ENCODE assay signal across 33 cellular contexts in the genomic region with DNA sequence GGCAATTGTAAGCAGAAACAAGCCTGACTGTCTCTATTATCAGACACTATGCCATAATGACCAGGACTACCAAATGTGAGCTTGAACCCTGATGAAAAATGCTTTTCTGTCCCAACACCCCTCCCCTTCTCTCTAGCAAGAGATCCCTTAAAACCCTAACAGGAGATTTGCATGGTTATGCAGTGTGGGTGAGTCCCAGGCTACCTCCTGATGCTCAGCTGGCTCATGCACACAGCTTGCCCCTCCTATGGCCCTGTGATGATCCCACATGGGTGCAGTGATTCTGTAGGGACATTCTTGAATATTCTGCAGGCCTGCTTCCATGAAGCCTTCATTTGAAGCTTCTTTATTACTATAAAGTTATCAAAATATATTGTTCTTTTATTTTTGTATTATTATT.
"Had no signal": no experiment of that assay in that cellular context is flagged by ENCODE, and none has a peak within 500 bp of the region (broad histone marks: within the 10 kb centered on the region; RNA-seq: fewer than 3 reads in every experiment).

No MANE protein-coding gene starts in this region.

- DNase-seq: Karpas-422, Kasumi-1, MG63, MM.1S, MV-4-11, NCI-H1048, NCI-H1092, NCI-H1092 treated with DMSO at 0.1 percent for 48 hours, NCI-H1105, NCI-H1105 treated with DMSO at 0.1 percent for 48 hours, NCI-H1417, NCI-H1417 treated with DMSO at 0.1 percent for 48 hours, NCI-H1436, NCI-H1436 treated with DMSO at 0.1 percent for 48 hours, NCI-H146, NCI-H1694, NCI-H1694 treated with DMSO at 0.1 percent for 48 hours, NCI-H187, NCI-H187 treated with DMSO at 0.1 percent for 48 hours, NCI-H1930, NCI-H2029, NCI-H2029 treated with DMSO at 0.1 percent for 48 hours, NCI-H2081, NCI-H2081 treated with DMSO at 0.1 percent for 48 hours, NCI-H2171, NCI-H2171 treated with DMSO at 0.1 percent for 48 hours, NCI-H2227 treated with DMSO at 0.1 percent for 48 hours, NCI-H226, NCI-H345, NCI-H510A, NCI-H510A treated with DMSO at 0.1 percent for 48 hours, NCI-H524, NCI-H524 treated with DMSO at 0.1 percent for 48 hours had no signal

- H3K4me3 ChIP-seq: MG63 had no signal

- H3K36me3 ChIP-seq: MG63 had no signal

- H3K27me3 ChIP-seq: MG63 had no signal
